ENCODE assay signal across 1 cellular context in the genomic region with DNA sequence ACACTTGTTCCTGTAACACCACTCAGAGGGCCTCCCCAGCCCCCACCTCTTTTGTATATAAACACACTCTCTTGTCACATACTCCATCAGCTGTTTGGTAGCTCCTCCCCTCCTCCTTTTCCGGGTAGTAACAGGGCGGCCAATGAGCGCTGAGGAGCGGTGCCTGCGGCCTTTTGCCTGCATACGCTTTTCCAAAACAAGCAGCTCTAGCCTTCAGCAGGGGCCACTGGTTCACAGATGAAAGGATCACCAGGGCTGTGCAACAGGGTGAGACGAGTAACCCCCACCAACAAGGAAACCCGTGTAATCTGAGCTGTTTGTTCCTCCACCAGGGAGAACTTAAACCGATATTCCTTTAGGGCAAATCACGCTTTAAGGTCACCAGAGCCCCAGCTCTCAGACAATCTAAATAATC.
TF ChIP-seq lines count a peak whose summit lies in the region.

No MANE protein-coding gene starts in this region.

TF ChIP-seq in HepG2, 621 proteins besides CTCF, POLR2A, EP300 and RAD21 (continued from another document and continues in another):
- TF ChIP-seq, protein P1, sequence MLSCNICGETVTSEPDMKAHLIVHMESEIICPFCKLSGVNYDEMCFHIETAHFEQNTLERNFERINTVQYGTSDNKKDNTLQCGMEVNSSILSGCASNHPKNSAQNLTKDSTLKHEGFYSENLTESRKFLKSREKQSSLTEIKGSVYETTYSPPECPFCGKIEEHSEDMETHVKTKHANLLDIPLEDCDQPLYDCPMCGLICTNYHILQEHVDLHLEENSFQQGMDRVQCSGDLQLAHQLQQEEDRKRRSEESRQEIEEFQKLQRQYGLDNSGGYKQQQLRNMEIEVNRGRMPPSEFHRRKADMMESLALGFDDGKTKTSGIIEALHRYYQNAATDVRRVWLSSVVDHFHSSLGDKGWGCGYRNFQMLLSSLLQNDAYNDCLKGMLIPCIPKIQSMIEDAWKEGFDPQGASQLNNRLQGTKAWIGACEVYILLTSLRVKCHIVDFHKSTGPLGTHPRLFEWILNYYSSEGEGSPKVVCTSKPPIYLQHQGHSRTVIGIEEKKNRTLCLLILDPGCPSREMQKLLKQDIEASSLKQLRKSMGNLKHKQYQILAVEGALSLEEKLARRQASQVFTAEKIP (CRISPR knock-in tag; IDR thresholded peaks at IDR 0.05; ENCODE audit: borderline replicate concordance), result no peak
- TF ChIP-seq ZBTB38 (CRISPR knock-in tag; IDR thresholded peaks at IDR 0.05) (no peak), PHF21A (CRISPR knock-in tag; IDR thresholded peaks at IDR 0.05) (peak; percentile 89), ZFP62 (CRISPR knock-in tag; IDR thresholded peaks at IDR 0.05) (no peak), ZFYVE20 (CRISPR knock-in tag; IDR thresholded peaks at IDR 0.05; ENCODE audit: borderline replicate concordance, low read depth) (no peak), ZNF562 (CRISPR knock-in tag; IDR thresholded peaks at IDR 0.05; ENCODE audit: borderline replicate concordance) (no peak), TOE1 (CRISPR knock-in tag; IDR thresholded peaks at IDR 0.05) (no peak), SP5 (CRISPR knock-in tag; IDR thresholded peaks at IDR 0.05; ENCODE audit: borderline replicate concordance, low read depth) (0 out of 2 replicates have a peak, but pooled peaks have one; percentile 43), SMAD9 (CRISPR knock-in tag; IDR thresholded peaks at IDR 0.05) (no peak), ZNF790 (CRISPR knock-in tag; IDR thresholded peaks at IDR 0.05; ENCODE audit: borderline replicate concordance) (no peak), SALL2 (CRISPR knock-in tag; IDR thresholded peaks at IDR 0.05) (no peak; the same call in 1 of the 2 replicates), ZNF773 (CRISPR knock-in tag; IDR thresholded peaks at IDR 0.05; ENCODE audit: borderline replicate concordance) (no peak), PRMT3 (CRISPR knock-in tag; IDR thresholded peaks at IDR 0.05; ENCODE audit: borderline replicate concordance, low read depth) (no peak), ZNF83 (CRISPR knock-in tag; IDR thresholded peaks at IDR 0.05; ENCODE audit: borderline replicate concordance) (no peak), PAWR (CRISPR knock-in tag; IDR thresholded peaks at IDR 0.05; ENCODE audit: borderline replicate concordance) (no peak), HOXA3 (CRISPR knock-in tag; IDR thresholded peaks at IDR 0.05) (peak; percentile 74), TEAD3 (CRISPR knock-in tag; optimal IDR thresholded peaks at IDR 0.05; ENCODE audit: borderline replicate concordance) (peak; percentile 58), SMAD1 (CRISPR knock-in tag; IDR thresholded peaks at IDR 0.05; ENCODE audit: borderline replicate concordance, low read depth) (no peak), MED1 (CRISPR knock-in tag; IDR thresholded peaks at IDR 0.05) (peak; percentile 91), GATA4 (IDR thresholded peaks at IDR 0.05; ENCODE audit: borderline replicate concordance, low read depth) (0 out of 2 replicates have a peak, but pooled peaks have one; percentile 14), ZNF644 (CRISPR knock-in tag; IDR thresholded peaks at IDR 0.05; ENCODE audit: low read depth) (0 out of 2 replicates have a peak, but pooled peaks have one; percentile 43)
- TF ChIP-seq, protein P2, sequence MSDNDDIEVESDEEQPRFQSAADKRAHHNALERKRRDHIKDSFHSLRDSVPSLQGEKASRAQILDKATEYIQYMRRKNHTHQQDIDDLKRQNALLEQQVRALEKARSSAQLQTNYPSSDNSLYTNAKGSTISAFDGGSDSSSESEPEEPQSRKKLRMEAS (IDR thresholded peaks at IDR 0.05), result no peak; the same call in none of the 2 replicates
- TF ChIP-seq, protein P3, sequence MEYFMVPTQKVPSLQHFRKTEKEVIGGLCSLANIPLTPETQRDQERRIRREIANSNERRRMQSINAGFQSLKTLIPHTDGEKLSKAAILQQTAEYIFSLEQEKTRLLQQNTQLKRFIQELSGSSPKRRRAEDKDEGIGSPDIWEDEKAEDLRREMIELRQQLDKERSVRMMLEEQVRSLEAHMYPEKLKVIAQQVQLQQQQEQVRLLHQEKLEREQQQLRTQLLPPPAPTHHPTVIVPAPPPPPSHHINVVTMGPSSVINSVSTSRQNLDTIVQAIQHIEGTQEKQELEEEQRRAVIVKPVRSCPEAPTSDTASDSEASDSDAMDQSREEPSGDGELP (IDR thresholded peaks at IDR 0.05; ENCODE audit: borderline replicate concordance, low read depth), result peak; percentile 100
- TF ChIP-seq, protein P4, sequence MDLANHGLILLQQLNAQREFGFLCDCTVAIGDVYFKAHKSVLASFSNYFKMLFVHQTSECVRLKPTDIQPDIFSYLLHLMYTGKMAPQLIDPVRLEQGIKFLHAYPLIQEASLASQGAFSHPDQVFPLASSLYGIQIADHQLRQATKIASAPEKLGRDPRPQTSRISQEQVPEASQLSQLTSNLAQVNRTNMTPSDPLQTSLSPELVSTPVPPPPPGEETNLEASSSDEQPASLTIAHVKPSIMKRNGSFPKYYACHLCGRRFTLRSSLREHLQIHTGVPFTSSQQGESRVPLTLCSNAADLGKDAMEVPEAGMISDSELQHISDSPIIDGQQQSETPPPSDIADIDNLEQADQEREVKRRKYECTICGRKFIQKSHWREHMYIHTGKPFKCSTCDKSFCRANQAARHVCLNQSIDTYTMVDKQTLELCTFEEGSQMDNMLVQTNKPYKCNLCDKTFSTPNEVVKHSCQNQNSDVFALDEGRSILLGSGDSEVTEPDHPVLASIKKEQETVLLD (CRISPR knock-in tag; IDR thresholded peaks at IDR 0.05; ENCODE audit: low read depth), result no peak
- TF ChIP-seq, protein P5, sequence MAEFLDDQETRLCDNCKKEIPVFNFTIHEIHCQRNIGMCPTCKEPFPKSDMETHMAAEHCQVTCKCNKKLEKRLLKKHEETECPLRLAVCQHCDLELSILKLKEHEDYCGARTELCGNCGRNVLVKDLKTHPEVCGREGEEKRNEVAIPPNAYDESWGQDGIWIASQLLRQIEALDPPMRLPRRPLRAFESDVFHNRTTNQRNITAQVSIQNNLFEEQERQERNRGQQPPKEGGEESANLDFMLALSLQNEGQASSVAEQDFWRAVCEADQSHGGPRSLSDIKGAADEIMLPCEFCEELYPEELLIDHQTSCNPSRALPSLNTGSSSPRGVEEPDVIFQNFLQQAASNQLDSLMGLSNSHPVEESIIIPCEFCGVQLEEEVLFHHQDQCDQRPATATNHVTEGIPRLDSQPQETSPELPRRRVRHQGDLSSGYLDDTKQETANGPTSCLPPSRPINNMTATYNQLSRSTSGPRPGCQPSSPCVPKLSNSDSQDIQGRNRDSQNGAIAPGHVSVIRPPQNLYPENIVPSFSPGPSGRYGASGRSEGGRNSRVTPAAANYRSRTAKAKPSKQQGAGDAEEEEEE (CRISPR knock-in tag; IDR thresholded peaks at IDR 0.05; ENCODE audit: borderline replicate concordance), result no peak
- TF ChIP-seq, protein P6, sequence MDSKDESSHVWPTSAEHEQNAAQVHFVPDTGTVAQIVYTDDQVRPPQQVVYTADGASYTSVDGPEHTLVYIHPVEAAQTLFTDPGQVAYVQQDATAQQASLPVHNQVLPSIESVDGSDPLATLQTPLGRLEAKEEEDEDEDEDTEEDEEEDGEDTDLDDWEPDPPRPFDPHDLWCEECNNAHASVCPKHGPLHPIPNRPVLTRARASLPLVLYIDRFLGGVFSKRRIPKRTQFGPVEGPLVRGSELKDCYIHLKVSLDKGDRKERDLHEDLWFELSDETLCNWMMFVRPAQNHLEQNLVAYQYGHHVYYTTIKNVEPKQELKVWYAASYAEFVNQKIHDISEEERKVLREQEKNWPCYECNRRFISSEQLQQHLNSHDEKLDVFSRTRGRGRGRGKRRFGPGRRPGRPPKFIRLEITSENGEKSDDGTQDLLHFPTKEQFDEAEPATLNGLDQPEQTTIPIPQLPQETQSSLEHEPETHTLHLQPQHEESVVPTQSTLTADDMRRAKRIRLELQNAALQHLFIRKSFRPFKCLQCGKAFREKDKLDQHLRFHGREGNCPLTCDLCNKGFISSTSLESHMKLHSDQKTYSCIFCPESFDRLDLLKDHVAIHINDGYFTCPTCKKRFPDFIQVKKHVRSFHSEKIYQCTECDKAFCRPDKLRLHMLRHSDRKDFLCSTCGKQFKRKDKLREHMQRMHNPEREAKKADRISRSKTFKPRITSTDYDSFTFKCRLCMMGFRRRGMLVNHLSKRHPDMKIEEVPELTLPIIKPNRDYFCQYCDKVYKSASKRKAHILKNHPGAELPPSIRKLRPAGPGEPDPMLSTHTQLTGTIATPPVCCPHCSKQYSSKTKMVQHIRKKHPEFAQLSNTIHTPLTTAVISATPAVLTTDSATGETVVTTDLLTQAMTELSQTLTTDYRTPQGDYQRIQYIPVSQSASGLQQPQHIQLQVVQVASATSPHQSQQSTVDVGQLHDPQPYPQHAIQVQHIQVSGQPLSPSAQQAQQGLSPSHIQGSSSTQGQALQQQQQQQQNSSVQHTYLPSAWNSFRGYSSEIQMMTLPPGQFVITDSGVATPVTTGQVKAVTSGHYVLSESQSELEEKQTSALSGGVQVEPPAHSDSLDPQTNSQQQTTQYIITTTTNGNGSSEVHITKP (CRISPR knock-in tag; IDR thresholded peaks at IDR 0.05; ENCODE audit: low read depth), result no peak
- TF ChIP-seq, protein P7, sequence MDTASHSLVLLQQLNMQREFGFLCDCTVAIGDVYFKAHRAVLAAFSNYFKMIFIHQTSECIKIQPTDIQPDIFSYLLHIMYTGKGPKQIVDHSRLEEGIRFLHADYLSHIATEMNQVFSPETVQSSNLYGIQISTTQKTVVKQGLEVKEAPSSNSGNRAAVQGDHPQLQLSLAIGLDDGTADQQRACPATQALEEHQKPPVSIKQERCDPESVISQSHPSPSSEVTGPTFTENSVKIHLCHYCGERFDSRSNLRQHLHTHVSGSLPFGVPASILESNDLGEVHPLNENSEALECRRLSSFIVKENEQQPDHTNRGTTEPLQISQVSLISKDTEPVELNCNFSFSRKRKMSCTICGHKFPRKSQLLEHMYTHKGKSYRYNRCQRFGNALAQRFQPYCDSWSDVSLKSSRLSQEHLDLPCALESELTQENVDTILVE (CRISPR knock-in tag; IDR thresholded peaks at IDR 0.05), result no peak; the same call in 1 of the 2 replicates
- TF ChIP-seq, protein P8, sequence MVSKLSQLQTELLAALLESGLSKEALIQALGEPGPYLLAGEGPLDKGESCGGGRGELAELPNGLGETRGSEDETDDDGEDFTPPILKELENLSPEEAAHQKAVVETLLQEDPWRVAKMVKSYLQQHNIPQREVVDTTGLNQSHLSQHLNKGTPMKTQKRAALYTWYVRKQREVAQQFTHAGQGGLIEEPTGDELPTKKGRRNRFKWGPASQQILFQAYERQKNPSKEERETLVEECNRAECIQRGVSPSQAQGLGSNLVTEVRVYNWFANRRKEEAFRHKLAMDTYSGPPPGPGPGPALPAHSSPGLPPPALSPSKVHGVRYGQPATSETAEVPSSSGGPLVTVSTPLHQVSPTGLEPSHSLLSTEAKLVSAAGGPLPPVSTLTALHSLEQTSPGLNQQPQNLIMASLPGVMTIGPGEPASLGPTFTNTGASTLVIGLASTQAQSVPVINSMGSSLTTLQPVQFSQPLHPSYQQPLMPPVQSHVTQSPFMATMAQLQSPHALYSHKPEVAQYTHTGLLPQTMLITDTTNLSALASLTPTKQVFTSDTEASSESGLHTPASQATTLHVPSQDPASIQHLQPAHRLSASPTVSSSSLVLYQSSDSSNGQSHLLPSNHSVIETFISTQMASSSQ (IDR thresholded peaks at IDR 0.05; ENCODE audit: low read depth), result peak; percentile 55
- TF ChIP-seq, protein P8 (CRISPR knock-in tag; IDR thresholded peaks at IDR 0.05; ENCODE audit: borderline replicate concordance), result peak; percentile 61; the same call in 1 of the 2 replicates
- TF ChIP-seq, protein P9, sequence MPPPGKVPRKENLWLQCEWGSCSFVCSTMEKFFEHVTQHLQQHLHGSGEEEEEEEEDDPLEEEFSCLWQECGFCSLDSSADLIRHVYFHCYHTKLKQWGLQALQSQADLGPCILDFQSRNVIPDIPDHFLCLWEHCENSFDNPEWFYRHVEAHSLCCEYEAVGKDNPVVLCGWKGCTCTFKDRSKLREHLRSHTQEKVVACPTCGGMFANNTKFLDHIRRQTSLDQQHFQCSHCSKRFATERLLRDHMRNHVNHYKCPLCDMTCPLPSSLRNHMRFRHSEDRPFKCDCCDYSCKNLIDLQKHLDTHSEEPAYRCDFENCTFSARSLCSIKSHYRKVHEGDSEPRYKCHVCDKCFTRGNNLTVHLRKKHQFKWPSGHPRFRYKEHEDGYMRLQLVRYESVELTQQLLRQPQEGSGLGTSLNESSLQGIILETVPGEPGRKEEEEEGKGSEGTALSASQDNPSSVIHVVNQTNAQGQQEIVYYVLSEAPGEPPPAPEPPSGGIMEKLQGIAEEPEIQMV (CRISPR knock-in tag; IDR thresholded peaks at IDR 0.05; ENCODE audit: low read depth), result no peak
- TF ChIP-seq, protein P10, sequence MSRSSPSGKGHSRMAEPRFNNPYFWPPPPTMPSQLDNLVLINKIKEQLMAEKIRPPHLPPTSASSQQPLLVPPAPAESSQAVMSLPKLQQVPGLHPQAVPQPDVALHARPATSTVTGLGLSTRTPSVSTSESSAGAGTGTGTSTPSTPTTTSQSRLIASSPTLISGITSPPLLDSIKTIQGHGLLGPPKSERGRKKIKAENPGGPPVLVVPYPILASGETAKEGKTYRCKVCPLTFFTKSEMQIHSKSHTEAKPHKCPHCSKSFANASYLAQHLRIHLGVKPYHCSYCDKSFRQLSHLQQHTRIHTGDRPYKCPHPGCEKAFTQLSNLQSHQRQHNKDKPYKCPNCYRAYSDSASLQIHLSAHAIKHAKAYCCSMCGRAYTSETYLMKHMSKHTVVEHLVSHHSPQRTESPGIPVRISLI (CRISPR knock-in tag; IDR thresholded peaks at IDR 0.05; ENCODE audit: borderline replicate concordance), result no peak
